ENCODE assay signal across 1 cellular context in genomic region chr5:87138091-87138819, GRCh38.
TF ChIP-seq lines count a peak whose summit lies in the region.

No MANE protein-coding gene starts in this region.

TF ChIP-seq in IMR-90, 13 proteins besides CTCF, POLR2A, EP300 and RAD21:
- TF ChIP-seq MAZ (IDR thresholded peaks at IDR 0.05; ENCODE audit: borderline replicate concordance, low read depth, low read length): no peak
- no peak for TF ChIP-seq MXI1 (IDR thresholded peaks at IDR 0.05; ENCODE audit: borderline replicate concordance, low read depth, low read length)
